8 cellular contexts compared by ENCODE assay signal in the genomic region with DNA sequence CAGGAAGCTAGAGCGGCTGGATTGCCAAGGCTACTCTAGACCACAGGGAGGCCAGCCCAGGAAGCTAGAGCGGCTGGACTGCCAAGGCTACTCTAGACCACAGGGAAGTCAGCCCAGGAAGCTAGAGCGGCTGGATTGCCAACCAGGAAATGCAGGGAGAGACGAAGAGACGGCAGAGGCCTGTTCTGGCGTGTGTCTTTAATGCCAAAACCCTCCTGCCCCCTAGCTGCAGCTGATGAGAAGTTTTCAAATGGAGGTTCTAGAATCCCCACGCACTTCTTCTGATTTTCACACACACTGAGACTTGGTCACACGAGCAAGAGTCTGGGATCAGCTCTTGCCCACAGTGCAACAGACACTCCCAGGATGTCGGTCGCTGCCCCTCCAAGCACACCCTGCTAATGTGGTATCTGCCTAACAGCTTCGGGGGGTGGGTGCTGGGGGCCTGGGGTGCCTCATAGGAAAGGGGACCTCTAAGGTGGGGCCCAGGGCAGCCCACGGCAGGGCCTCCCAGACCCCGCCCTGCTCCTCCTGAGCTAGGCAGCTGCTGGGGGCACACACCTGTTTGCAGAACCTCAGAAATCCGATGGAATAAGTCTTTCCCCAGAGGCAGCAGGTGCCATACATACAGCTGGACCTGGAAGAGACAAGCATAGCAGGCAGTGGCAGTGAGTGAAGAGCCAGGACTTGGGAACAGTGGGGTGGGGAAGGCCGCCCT. TPM values are rescaled to one million over a fixed set of nuclear protein-coding genes. Genes with fewer than 3 reads are reported as not detected.
DNase-seq lines count a peak whose midpoint lies in the region; ATAC-seq and TF ChIP-seq lines count a peak whose summit lies in the region.

No MANE protein-coding gene starts in this region.

- no peak overlapping the region for H3K9ac ChIP-seq in neuronal stem cell (ENCODE audit: low read depth, low read length, poor library complexity)

- peaks cover 0 to 2% (median 0%) of the 10 kb centered on the region in 3 donors for H3K27me3 Mint-ChIP-seq in CD14-positive monocyte (ENCODE audit: low read depth in 3 of 3)
- H3K27me3 Mint-ChIP-seq in natural killer cell treated with Interleukin-12 subunit alpha and Interleukin-12 subunit beta and Interleukin-15 and Interleukin-18, amount 100 ng/mL, for 72 hours = no peaks in the 10 kb centered on the region

- no peak overlapping the region for H4K8ac ChIP-seq in neuronal stem cell (ENCODE audit: low read depth, low read length)

- H3K4ac ChIP-seq in neuronal stem cell (ENCODE audit: low read length) = no peak overlapping the region

- intact Hi-C loops in CD14-positive monocyte (cut with micrococcal nuclease) = loop anchor here in 1 of 2 donors (5.0 kb wide), 1 partner anchor 173 kb away; the partner anchor contains the start of gene PICK1

- H3K27ac ChIP-seq in neuronal stem cell (replicated peaks; ENCODE audit: low read length) = no peak overlapping the region

- peaks cover 21% of the 10 kb centered on the region for H3K4me1 Mint-ChIP-seq in CD14-positive monocyte
- H3K4me1 Mint-ChIP-seq in natural killer cell treated with Interleukin-12 subunit alpha and Interleukin-12 subunit beta and Interleukin-15 and Interleukin-18, amount 100 ng/mL, for 72 hours (ENCODE audit: low read depth in 2 of 2) = peaks cover 15 to 20% of the 10 kb centered on the region in 2 donors

- H3K18ac ChIP-seq in neuronal stem cell (ENCODE audit: low read length) = no peak overlapping the region

- no peak overlapping the region for H3K4me3 Mint-ChIP-seq in CD14-positive monocyte
- H3K4me3 Mint-ChIP-seq in natural killer cell treated with Interleukin-12 subunit alpha and Interleukin-12 subunit beta and Interleukin-15 and Interleukin-18, amount 100 ng/mL, for 72 hours = peak overlapping the region; percentile 20

- H3K36me3 ChIP-seq in neuronal stem cell (replicated peaks in 1 of 2; ENCODE audit: control insufficient read depth in 2 of 2, insufficient read depth in 2 of 2, low read length in 2 of 2) = peaks cover 50 to 83% of the 10 kb centered on the region in 2 donors

- H3K23ac ChIP-seq in neuronal stem cell (ENCODE audit: low read depth, low read length, poor library complexity) = no peak overlapping the region

- ATAC-seq in natural killer cell treated with Interleukin-12 subunit alpha and Interleukin-12 subunit beta and Interleukin-15 and Interleukin-18, amount 100 ng/mL, for 72 hours = peak; percentile 34 to 41
- ATAC-seq in GM19023 (IDR thresholded peaks at IDR 0.05; ENCODE audit: unreplicated experiment) = no peak

- H2AK5ac ChIP-seq in neuronal stem cell (ENCODE audit: low read depth, low read length) = no peak overlapping the region

- no peak overlapping the region for H2BK12ac ChIP-seq in neuronal stem cell (ENCODE audit: low read length)

- H2BK15ac ChIP-seq in neuronal stem cell (ENCODE audit: low read length) = no peak overlapping the region

- WGBS in neuronal stem cell (ENCODE audit: extremely low coverage in 2 of 2, insufficient read length in 2 of 2, insufficient replicate concordance in 1 of 2), 2 donors = no CpG with 5 or more reads among the region's 15 CpGs

- peaks cover 4% of the 10 kb centered on the region for H3K79me1 ChIP-seq in neuronal stem cell (ENCODE audit: low read depth, low read length)

- peak; percentile 64 for TF ChIP-seq CTCF in CD14-positive monocyte (IDR thresholded peaks at IDR 0.05)

- H3K36me3 Mint-ChIP-seq in CD14-positive monocyte = peaks cover 55 to 87% of the 10 kb centered on the region in 2 donors
- no peaks in the 10 kb centered on the region for H3K36me3 Mint-ChIP-seq in natural killer cell treated with Interleukin-12 subunit alpha and Interleukin-12 subunit beta and Interleukin-15 and Interleukin-18, amount 100 ng/mL, for 72 hours

- no peak overlapping the region for H3K14ac ChIP-seq in neuronal stem cell (ENCODE audit: low read length)

- H3K4me2 ChIP-seq in neuronal stem cell (ENCODE audit: insufficient read depth, low read length, poor library complexity, severe bottlenecking) = no peak overlapping the region

- no peak overlapping the region for H3K4me3 ChIP-seq in neuronal stem cell (ENCODE audit: low read length in 2 of 2)

- H2AFZ ChIP-seq in neuronal stem cell (ENCODE audit: low read length) = no peak overlapping the region

- no peak for TF ChIP-seq POLR2A in erythroblast (IDR thresholded peaks at IDR 0.05; ENCODE audit: low read length)

- no peaks in the 10 kb centered on the region for H3K9me3 ChIP-seq in neuronal stem cell (replicated peaks in 1 of 2; ENCODE audit: control insufficient read depth in 2 of 2, insufficient read depth in 1 of 2, low read depth in 1 of 2, low read length in 2 of 2)

- peak overlapping the region in 6 of 7 donors; percentile 8 to 73 (median 32) for H3K27ac Mint-ChIP-seq in CD14-positive monocyte
- peak overlapping the region; percentile 64 to 89 for H3K27ac Mint-ChIP-seq in natural killer cell treated with Interleukin-12 subunit alpha and Interleukin-12 subunit beta and Interleukin-15 and Interleukin-18, amount 100 ng/mL, for 72 hours

- H3K4me1 ChIP-seq in neuronal stem cell (ENCODE audit: control insufficient read depth in 2 of 2, insufficient read depth in 1 of 2, low read depth in 1 of 2, low read length in 2 of 2) = peaks cover 9 to 11% of the 10 kb centered on the region in 2 donors

- no peaks in the 10 kb centered on the region for H3K27me3 ChIP-seq in neuronal stem cell (ENCODE audit: control insufficient read depth in 3 of 3, insufficient read depth in 3 of 3, low read depth in 1 of 3, low read length in 3 of 3)

- H2BK120ac ChIP-seq in neuronal stem cell (ENCODE audit: low read depth, low read length) = no peak overlapping the region

- no peaks in the 10 kb centered on the region for H3K9me3 Mint-ChIP-seq in CD14-positive monocyte
- H3K9me3 Mint-ChIP-seq in natural killer cell treated with Interleukin-12 subunit alpha and Interleukin-12 subunit beta and Interleukin-15 and Interleukin-18, amount 100 ng/mL, for 72 hours = no peaks in the 10 kb centered on the region

- no peak overlapping the region for H4K91ac ChIP-seq in neuronal stem cell (ENCODE audit: low read depth, low read length, poor library complexity)

- no peak overlapping the region for H2BK5ac ChIP-seq in neuronal stem cell (ENCODE audit: low read length)

- DNase-seq in CD14-positive monocyte (ENCODE audit: low spot score) (no peak), HT-29 (ENCODE audit: low spot score) (peak; percentile 71), erythroblast (lab: John Stamatoyannopoulos, UW) (peak; percentile 43 to 66), neuronal stem cell (ENCODE audit: low spot score) (no peak), AG08396 (ENCODE audit: low spot score) (no peak)
- DNase-seq in activated CD4-positive, alpha-beta T cell treated with anti-CD3 and anti-CD28 coated beads for 4 hours = peak; percentile 24 to 42
- DNase-seq in natural killer cell treated with Interleukin-12 subunit alpha and Interleukin-12 subunit beta and Interleukin-15 and Interleukin-18, amount 100 ng/mL, for 72 hours (ENCODE audit: low spot score) = no peak

RNA-seq across cellular contexts. Expression of gene MAFF, which starts 28.5 kb away (rescaled TPM):
- polyA plus RNA-seq in CD14-positive monocyte = 1 to 10 TPM; 1.5 to 2.0 TPM
- total RNA-seq in HT-29 (2014; rRNA removed; shearing (Covaris generic)) = 78.7 and 91.5 TPM in 2 replicates
- total RNA-seq in natural killer cell treated with Interleukin-12 subunit alpha and Interleukin-12 subunit beta and Interleukin-15 and Interleukin-18, amount 100 ng/mL, for 72 hours = 10 to 100 TPM; 19.7 to 43.0 TPM
- polyA plus RNA-seq in neuronal stem cell (2013, experiment 1 of 2) = 4.0 TPM
- 4.3 TPM for polyA plus RNA-seq in neuronal stem cell (2013, experiment 2 of 2)

RNA-seq across cellular contexts. Expression of gene TMEM184B, which starts 42.5 kb away (rescaled TPM):
- 10 to 100 TPM in 1 of 2 donors, 1 to 10 TPM in 1; 7.4 to 10.6 TPM for polyA plus RNA-seq in CD14-positive monocyte
- total RNA-seq in HT-29 (2014; rRNA removed; shearing (Covaris generic)) = 26.9 and 30.7 TPM in 2 replicates
- total RNA-seq in natural killer cell treated with Interleukin-12 subunit alpha and Interleukin-12 subunit beta and Interleukin-15 and Interleukin-18, amount 100 ng/mL, for 72 hours = 10 to 100 TPM; 59.4 to 59.8 TPM
- 50.9 TPM for polyA plus RNA-seq in neuronal stem cell (2013, experiment 1 of 2)
- 51.3 TPM for polyA plus RNA-seq in neuronal stem cell (2013, experiment 2 of 2)

RNA-seq across cellular contexts. Expression of gene PLA2G6, which starts 48.6 kb away (rescaled TPM):
- under 1 TPM; 0.43 to 0.62 TPM for polyA plus RNA-seq in CD14-positive monocyte
- 13.0 and 16.1 TPM in 2 replicates for total RNA-seq in HT-29 (2014; rRNA removed; shearing (Covaris generic))
- 10 to 100 TPM; 24.5 to 40.1 TPM for total RNA-seq in natural killer cell treated with Interleukin-12 subunit alpha and Interleukin-12 subunit beta and Interleukin-15 and Interleukin-18, amount 100 ng/mL, for 72 hours
- polyA plus RNA-seq in neuronal stem cell (2013, experiment 1 of 2) = 10.9 TPM
- polyA plus RNA-seq in neuronal stem cell (2013, experiment 2 of 2) = 11.4 TPM

Comparison
In these comparisons a context has a peak if more than half of its experiments do, and no peak if none do; other contexts are left out.
1. DNase-seq: peak in HT-29 (single experiment), activated CD4-positive, alpha-beta T cell treated with anti-CD3 and anti-CD28 coated beads for 4 hours (2 of 2) and erythroblast (2 of 2); none in CD14-positive monocyte (single experiment), natural killer cell treated with Interleukin-12 subunit alpha and Interleukin-12 subunit beta and Interleukin-15 and Interleukin-18, amount 100 ng/mL, for 72 hours (single experiment), neuronal stem cell (single experiment) and AG08396 (single experiment).